In the genomic region with DNA sequence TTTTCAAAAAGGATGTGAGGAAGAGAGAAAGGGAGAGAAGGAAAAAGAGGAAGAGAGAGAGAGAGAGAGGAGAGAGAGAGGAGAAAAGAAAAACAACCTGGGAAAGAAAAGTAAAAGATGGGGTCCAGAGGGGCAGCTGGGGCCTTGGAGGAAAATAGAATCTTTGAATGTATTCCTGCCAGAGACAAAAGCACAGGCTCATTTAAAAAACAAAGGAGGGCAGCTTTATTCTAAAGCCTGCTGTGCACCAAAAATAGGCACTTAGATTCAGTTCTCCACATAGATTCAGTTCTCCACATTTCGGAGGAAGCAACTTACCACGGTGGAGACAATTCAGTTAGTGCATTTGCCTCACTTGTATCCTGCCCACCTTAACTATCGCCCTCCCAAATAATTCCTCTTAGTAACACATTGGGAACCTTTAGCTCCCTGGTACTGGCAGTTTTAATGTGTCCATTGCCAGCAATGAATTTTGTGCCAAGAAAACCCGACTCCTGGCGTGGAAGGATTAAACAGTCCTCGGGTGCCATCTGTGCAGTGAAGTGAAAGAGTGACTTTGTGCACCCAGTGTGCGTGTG, we compare ENCODE assay signal across 1 cellular context.
TF ChIP-seq lines count a peak whose summit lies in the region.

No MANE protein-coding gene starts in this region.

TF ChIP-seq in WTC11, 78 proteins besides CTCF, POLR2A, EP300 and RAD21 (continued from another document):
- no peak for TF ChIP-seq ZNF281 (CRISPR knock-in tag; IDR thresholded peaks at IDR 0.05)
- no peak for TF ChIP-seq ELF4 (CRISPR knock-in tag; IDR thresholded peaks at IDR 0.05; ENCODE audit: low read depth)
- TF ChIP-seq GABPB1 (CRISPR knock-in tag; IDR thresholded peaks at IDR 0.05), result no peak
- no peak for TF ChIP-seq NR2C2 (CRISPR knock-in tag; IDR thresholded peaks at IDR 0.05)
TF ChIP-seq in WTC11: peak in this region for 0.
